1 cellular context compared by ENCODE assay signal in the genomic region with DNA sequence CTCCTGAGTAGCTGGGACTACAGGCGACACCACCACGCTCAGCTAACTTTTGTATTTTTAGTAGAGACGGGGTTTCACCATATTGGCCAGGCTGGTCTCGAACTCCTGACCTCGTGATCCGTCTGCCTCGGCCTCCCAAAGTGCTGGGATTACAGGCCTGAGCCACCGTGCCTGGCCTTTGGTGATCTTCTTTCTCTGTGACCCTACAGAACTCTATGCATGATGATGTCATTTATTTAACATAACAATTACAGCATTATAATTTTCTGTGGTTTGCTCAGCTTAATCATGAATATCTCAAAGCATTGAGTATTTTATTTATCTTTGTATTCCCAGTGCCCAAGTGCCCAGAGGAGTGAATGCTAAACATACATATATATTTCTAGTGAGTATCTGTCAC. TPM values are rescaled to one million over a fixed set of nuclear protein-coding genes. Genes with fewer than 3 reads are reported as not detected.
"Had no signal": no experiment of that assay in that cellular context is flagged by ENCODE, and none has a peak within 500 bp of the region (broad histone marks: within the 10 kb centered on the region; RNA-seq: fewer than 3 reads in every experiment).

No MANE protein-coding gene starts in this region.

RNA-seq across cellular contexts. Expression of a gene that starts 16.9 kb away (rescaled TPM):
- polyA plus RNA-seq: SK-N-SH had no signal
